ENCODE assay signal across 8 cellular contexts in the genomic region with DNA sequence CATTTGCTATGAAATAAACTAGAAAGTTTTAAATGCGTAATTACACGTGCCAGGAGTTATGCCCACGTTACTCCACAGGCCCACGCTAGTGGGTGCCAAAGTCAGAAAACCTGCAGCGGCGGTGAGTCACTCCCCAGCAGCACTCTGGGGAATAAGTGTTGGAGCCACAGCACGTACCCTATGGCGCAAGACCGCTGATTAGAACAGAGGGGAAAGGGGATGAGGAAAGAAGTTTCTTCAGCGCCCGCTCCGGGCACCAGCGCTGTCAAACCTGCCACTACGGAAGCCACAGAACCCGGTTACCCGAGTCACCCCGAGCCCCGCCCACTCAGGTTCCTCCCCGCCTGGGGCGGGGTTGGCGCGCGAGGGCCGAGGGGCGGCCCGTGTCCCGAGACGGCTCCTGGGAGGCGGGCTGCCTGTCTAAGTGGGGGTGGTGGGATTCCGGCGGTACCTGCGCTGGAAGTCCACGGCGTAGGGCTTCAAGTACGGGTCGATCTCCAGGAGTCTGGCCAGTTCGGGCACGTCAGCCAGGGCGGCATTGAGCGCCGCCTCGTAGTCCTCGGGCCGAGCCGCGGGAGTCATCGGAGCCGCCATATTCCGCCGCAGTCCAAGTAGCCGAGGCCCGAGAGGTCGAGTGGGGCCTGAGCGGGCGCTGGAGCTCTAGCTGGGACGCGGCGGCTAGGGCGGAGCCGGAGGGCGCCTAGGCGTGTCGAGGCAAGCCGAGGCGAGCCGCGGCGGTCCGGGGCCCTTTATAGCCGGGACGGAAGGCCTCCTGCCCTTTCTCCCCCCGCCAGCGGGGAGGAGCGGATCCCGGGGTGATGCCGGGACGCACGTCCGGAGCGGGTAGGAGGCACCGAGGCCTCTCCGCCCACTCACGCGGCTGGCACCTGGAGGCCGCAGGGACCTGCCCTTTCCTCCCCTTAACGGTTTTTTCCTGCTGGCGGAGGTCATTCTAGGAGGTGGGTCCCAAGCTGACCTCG. TPM values are rescaled to one million over a fixed set of nuclear protein-coding genes. Genes with fewer than 3 reads are reported as not detected.
DNase-seq lines count a peak whose midpoint lies in the region; ATAC-seq and TF ChIP-seq lines count a peak whose summit lies in the region.

A gene (minus strand): TSS at position 722 of the 980 bp plus-strand sequence. CDS start 128 bp downstream, at position 594.

- H3K9me3 ChIP-seq in adrenal gland (replicated peaks in 1 of 3) (no peaks in the 10 kb centered on the region), upper lobe of right lung (no peaks in the 10 kb centered on the region)

- DNase-seq in NCI-H128 (lab: John Stamatoyannopoulos, UW; ENCODE audit: unreplicated experiment) (peak; percentile 76), T-cell (peak; percentile 78 to 92 (median 85)), adrenal gland (peak; percentile 94 to 97 (median 96)), left cardiac atrium (peak; percentile 94), posterior vena cava (ENCODE audit: low spot score) (peak; percentile 98), upper lobe of right lung (peak; percentile 97)

- peak; percentile 88 for ATAC-seq in HG02759 (IDR thresholded peaks at IDR 0.05; ENCODE audit: unreplicated experiment)
- peak; percentile 86 to 91 (median 87) for ATAC-seq in T-cell (replicated peaks in 1 of 4)
- peak; percentile 93 to 95 for ATAC-seq in left cardiac atrium
- peak; percentile 97 for ATAC-seq in upper lobe of right lung

- CTCF ChIA-PET in T-cell (lab: Charles Lee), result interaction anchor here in 1 of 2 donors (1.0 kb wide), 1 partner anchor 8 kb away, joined by 4 read pairs; no protein-coding TSS in a partner anchor

- H3K27me3 Mint-ChIP-seq in T-cell, result no peaks in the 10 kb centered on the region

- H3K4me1 ChIP-seq in adrenal gland (replicated peaks in 1 of 2) (peaks cover 17 to 42% of the 10 kb centered on the region in 2 donors), upper lobe of right lung (peaks cover 15% of the 10 kb centered on the region)

- H3K36me3 Mint-ChIP-seq in T-cell, result peaks cover 22% of the 10 kb centered on the region

- H3K4me3 Mint-ChIP-seq in T-cell, result peak within 1 kb of the TSS; percentile 90 to 95 (median 94)

- TF ChIP-seq CTCF in GM12875 (IDR thresholded peaks at IDR 0.05; ENCODE audit: borderline replicate concordance, insufficient read depth, low read depth, low read length), result peak; percentile 35; the same call in 1 of the 2 replicates
- peak in 5 of 6 experiments; percentile 9 to 56 (median 34) for TF ChIP-seq CTCF in adrenal gland (IDR thresholded peaks at IDR 0.05)
- peak; percentile 53 for TF ChIP-seq CTCF in upper lobe of right lung (IDR thresholded peaks at IDR 0.05)

- H3K36me3 ChIP-seq in adrenal gland (replicated peaks in 1 of 2) (no peaks in the 10 kb centered on the region), upper lobe of right lung (no peaks in the 10 kb centered on the region)

- H3K4me1 Mint-ChIP-seq in T-cell, result peaks cover 21 to 27% (median 25%) of the 10 kb centered on the region in 3 donors

- no peaks in the 10 kb centered on the region for H3K9me3 Mint-ChIP-seq in T-cell

- H3K27me3 ChIP-seq in adrenal gland (no peaks in the 10 kb centered on the region), upper lobe of right lung (no peaks in the 10 kb centered on the region)

- H3K27ac ChIP-seq in adrenal gland, result peak within 1 kb of the TSS; percentile 94 to 100 (median 99)
- H3K27ac ChIP-seq in upper lobe of right lung, result peak within 1 kb of the TSS; percentile 97

- POLR2A ChIA-PET in T-cell (lab: Charles Lee), result interaction anchor here in 1 of 2 donors (0.5 kb wide), 1 partner anchor 21 kb away, joined by 4 read pairs; no protein-coding TSS in a partner anchor

- H3K4me3 ChIP-seq in GM12875 (ENCODE audit: low read depth, low read length) (peak within 1 kb of the TSS; percentile 81), adrenal gland (peak within 1 kb of the TSS; percentile 62 to 72 (median 71)), upper lobe of right lung (peak within 1 kb of the TSS; percentile 68)

- intact Hi-C loops in adrenal gland (cut with DNase I) (no loop called here), left cardiac atrium (cut with DNase I) (no loop called here), posterior vena cava (cut with DNase I) (no loop called here), upper lobe of right lung (cut with DNase I) (no loop called here)

- peak within 1 kb of the TSS; percentile 98 to 99 for H3K27ac Mint-ChIP-seq in T-cell

- TF ChIP-seq POLR2A in adrenal gland (IDR thresholded peaks at IDR 0.05), result peak; percentile 70 to 86

- WGBS in adrenal gland, 4 donors, result 0 to 1% (median 0%) methylated on average over 12 to 88 of the region's 88 CpGs

RNA-seq across cellular contexts. Expression of the gene that starts here (rescaled TPM):
- total RNA-seq in T-cell (1 to 10 TPM; 8.1 to 9.2 (median 8.7) TPM), adrenal gland (100 to 1,000 TPM in 1 of 8 donors, 10 to 100 TPM in 7; 53.3 to 104 (median 82.4) TPM), left cardiac atrium (10 to 100 TPM; 59.0 to 82.7 TPM), posterior vena cava (10 to 100 TPM; 39.3 to 71.4 TPM), upper lobe of right lung (29.2 TPM)
- 10 to 100 TPM; 16.0 to 97.0 (median 30.9) TPM for polyA plus RNA-seq in adrenal gland

Comparison
In these comparisons a context has a peak if more than half of its experiments do, and no peak if none do; other contexts are left out.
1. Peak in every context shown above with its lines: DNase-seq, ATAC-seq, H3K4me3 ChIP-seq and H3K27ac ChIP-seq.